ENCODE assay signal across 17 cellular contexts in genomic region chr1:181352695-181353094, GRCh38.
DNase-seq lines count a peak whose midpoint lies in the region; ATAC-seq and TF ChIP-seq lines count a peak whose summit lies in the region.
"Had no signal": no experiment of that assay in that cellular context is flagged by ENCODE, and none has a peak within 500 bp of the region (broad histone marks: within the 10 kb centered on the region; RNA-seq: fewer than 3 reads in every experiment).

No MANE protein-coding gene starts in this region.

- peak; percentile 21 for DNase-seq in activated CD8-positive, alpha-beta memory T cell treated with anti-CD3 and anti-CD28 coated beads, Interleukin-2, amount 10 ng/mL, durations not matched to agents 7 days and 5 days
- DNase-seq in activated CD8-positive, alpha-beta memory T cell treated with anti-CD3 and anti-CD28 coated beads, Interleukin-2, amount 50 U/mL, for 4 hours, result no peak
- DNase-seq in ecto neural progenitor cell (ENCODE audit: low spot score), result peak; percentile 31
- DNase-seq in osteocyte (ENCODE audit: extremely low spot score, unreplicated experiment), result peak; percentile 65
- DNase-seq in left lobe of liver (ENCODE audit: low spot score), result no peak
- no peak for DNase-seq in NCI-H2171 (lab: John Stamatoyannopoulos, UW)
- no peak for DNase-seq in NCI-H128 (lab: John Stamatoyannopoulos, UW; ENCODE audit: unreplicated experiment)
- DNase-seq: Calu3, DMS79 treated with DMSO at 0.1 percent for 48 hours, GOT3, H7, HFFc6 had no signal

- no peaks in the 10 kb centered on the region for H3K27me3 Mint-ChIP-seq in activated CD8-positive, alpha-beta memory T cell treated with anti-CD3 and anti-CD28 coated beads, Interleukin-2, amount 10 ng/mL, durations not matched to agents 7 days and 5 days
- no peaks in the 10 kb centered on the region for H3K27me3 Mint-ChIP-seq in osteocyte (ENCODE audit: unreplicated experiment)

- no peak for ATAC-seq in activated CD8-positive, alpha-beta memory T cell treated with anti-CD3 and anti-CD28 coated beads, Interleukin-2, amount 10 ng/mL, durations not matched to agents 7 days and 5 days
- no peak for ATAC-seq in left lobe of liver
- ATAC-seq: CD8-positive, alpha-beta T cell; GM12878; HCT116; HepG2 had no signal

- H3K27ac Mint-ChIP-seq in activated CD8-positive, alpha-beta memory T cell treated with anti-CD3 and anti-CD28 coated beads, Interleukin-2, amount 10 ng/mL, durations not matched to agents 7 days and 5 days, result no peak overlapping the region
- no peak overlapping the region for H3K27ac Mint-ChIP-seq in osteocyte (ENCODE audit: unreplicated experiment)
- H3K27ac Mint-ChIP-seq: B cell; CD8-positive, alpha-beta T cell; HFFc6 had no signal

- H3K9me3 Mint-ChIP-seq in activated CD8-positive, alpha-beta memory T cell treated with anti-CD3 and anti-CD28 coated beads, Interleukin-2, amount 10 ng/mL, durations not matched to agents 7 days and 5 days (ENCODE audit: low read depth), result no peaks in the 10 kb centered on the region
- no peaks in the 10 kb centered on the region for H3K9me3 Mint-ChIP-seq in osteocyte (ENCODE audit: unreplicated experiment)
- H3K9me3 Mint-ChIP-seq: CD8-positive, alpha-beta T cell; HFFc6 had no signal

- TF ChIP-seq CTCF in osteocyte (IDR thresholded peaks at IDR 0.05), result no peak

- H3K4me3 Mint-ChIP-seq in activated CD8-positive, alpha-beta memory T cell treated with anti-CD3 and anti-CD28 coated beads, Interleukin-2, amount 10 ng/mL, durations not matched to agents 7 days and 5 days, result no peak overlapping the region
- no peak overlapping the region for H3K4me3 Mint-ChIP-seq in osteocyte (ENCODE audit: unreplicated experiment)
- H3K4me3 Mint-ChIP-seq: B cell; CD8-positive, alpha-beta T cell; HFFc6 had no signal

- no peaks in the 10 kb centered on the region for H3K4me1 Mint-ChIP-seq in activated CD8-positive, alpha-beta memory T cell treated with anti-CD3 and anti-CD28 coated beads, Interleukin-2, amount 10 ng/mL, durations not matched to agents 7 days and 5 days
- no peaks in the 10 kb centered on the region for H3K4me1 Mint-ChIP-seq in osteocyte (ENCODE audit: unreplicated experiment)
- H3K4me1 Mint-ChIP-seq: B cell had no signal

- H3K36me3 Mint-ChIP-seq in activated CD8-positive, alpha-beta memory T cell treated with anti-CD3 and anti-CD28 coated beads, Interleukin-2, amount 10 ng/mL, durations not matched to agents 7 days and 5 days, result no peaks in the 10 kb centered on the region
- no peaks in the 10 kb centered on the region for H3K36me3 Mint-ChIP-seq in osteocyte (ENCODE audit: unreplicated experiment)
- H3K36me3 Mint-ChIP-seq: CD8-positive, alpha-beta T cell had no signal

- CTCF ChIA-PET in activated CD8-positive, alpha-beta memory T cell treated with anti-CD3 and anti-CD28 coated beads, Interleukin-2, amount 10 ng/mL, durations not matched to agents 7 days and 5 days (lab: Charles Lee), result no interaction called here

Comparison
In these comparisons a context has a peak if more than half of its experiments do, and no peak if none do; other contexts are left out.
1. DNase-seq: peak in activated CD8-positive, alpha-beta memory T cell treated with anti-CD3 and anti-CD28 coated beads, Interleukin-2, amount 10 ng/mL, durations not matched to agents 7 days and 5 days (single experiment), ecto neural progenitor cell (single experiment) and osteocyte (single experiment); none in activated CD8-positive, alpha-beta memory T cell treated with anti-CD3 and anti-CD28 coated beads, Interleukin-2, amount 50 U/mL, for 4 hours (single experiment), left lobe of liver (single experiment), NCI-H2171 (single experiment) and NCI-H128 (single experiment).